11 cellular contexts compared by ENCODE assay signal in the genomic region with DNA sequence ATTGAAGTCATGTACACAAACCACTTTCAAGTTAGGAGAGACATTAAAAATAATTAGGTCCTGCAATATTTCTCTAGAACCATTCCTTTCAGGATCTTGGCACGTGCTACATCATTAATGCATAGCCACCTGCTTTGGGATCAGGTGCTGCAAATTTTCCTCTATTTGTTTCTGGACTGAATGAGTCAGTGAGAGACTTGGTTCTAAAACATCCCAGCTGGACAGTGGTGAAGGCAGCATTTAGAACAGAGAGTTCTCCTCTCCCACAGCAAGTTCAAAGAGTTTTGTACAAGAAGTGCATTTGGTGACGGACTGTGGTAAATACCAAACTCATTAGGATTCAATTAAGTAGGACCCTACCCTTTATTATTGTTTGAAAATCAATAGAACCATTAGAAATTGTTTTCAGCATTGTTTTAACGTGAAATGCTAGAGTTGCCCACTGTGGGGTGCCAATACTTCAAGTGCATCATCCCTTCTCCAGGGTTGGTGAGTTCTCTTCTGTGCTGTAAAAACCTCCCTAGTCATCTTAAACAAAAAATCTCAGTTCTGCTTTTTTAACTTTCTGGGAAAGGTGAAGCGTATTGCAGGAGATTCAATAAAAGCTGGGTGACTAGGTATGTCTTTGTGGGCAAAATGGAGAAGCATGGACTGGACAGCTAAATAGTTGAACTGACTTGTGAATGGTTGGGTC.
DNase-seq lines count a peak whose midpoint lies in the region; FAIRE-seq and TF ChIP-seq lines count a peak whose summit lies in the region.
"Had no signal": no experiment of that assay in that cellular context is flagged by ENCODE, and none has a peak within 500 bp of the region (broad histone marks: within the 10 kb centered on the region; RNA-seq: fewer than 3 reads in every experiment).

No MANE protein-coding gene starts in this region.

- H3K36me3 ChIP-seq in OCI-LY7 (ENCODE audit: insufficient read depth, low read length) (no peaks in the 10 kb centered on the region), endodermal cell (ENCODE audit: control insufficient read depth, insufficient read depth, low read length) (no peaks in the 10 kb centered on the region), parathyroid adenoma (ENCODE audit: control insufficient read depth, insufficient read depth, low read length) (no peaks in the 10 kb centered on the region)
- H3K36me3 ChIP-seq: spleen had no signal

- H3K36me3 Mint-ChIP-seq in endodermal cell (ENCODE audit: low read depth): no peaks in the 10 kb centered on the region
- H3K36me3 Mint-ChIP-seq in activated naive CD8-positive, alpha-beta T cell treated with anti-CD3 and anti-CD28 coated beads for 36 hours: no peaks in the 10 kb centered on the region

- peaks cover 15% of the 10 kb centered on the region for H3K4me1 Mint-ChIP-seq in endodermal cell
- H3K4me1 Mint-ChIP-seq in activated naive CD8-positive, alpha-beta T cell treated with anti-CD3 and anti-CD28 coated beads for 36 hours: no peaks in the 10 kb centered on the region

- H3K27me3 Mint-ChIP-seq in endodermal cell (ENCODE audit: insufficient read depth): no peaks in the 10 kb centered on the region
- H3K27me3 Mint-ChIP-seq in activated naive CD8-positive, alpha-beta T cell treated with anti-CD3 and anti-CD28 coated beads for 36 hours: no peaks in the 10 kb centered on the region

- H3K27ac ChIP-seq in OCI-LY7 (ENCODE audit: low read depth, low read length, poor library complexity, severe bottlenecking) (no peak overlapping the region), endodermal cell (ENCODE audit: low read depth, low read length) (no peak overlapping the region), parathyroid adenoma (no peak overlapping the region)
- H3K27ac ChIP-seq: spleen had no signal

- H3K9me3 Mint-ChIP-seq in endodermal cell: no peaks in the 10 kb centered on the region
- no peaks in the 10 kb centered on the region for H3K9me3 Mint-ChIP-seq in activated naive CD8-positive, alpha-beta T cell treated with anti-CD3 and anti-CD28 coated beads for 36 hours

- POLR2A ChIA-PET in OCI-LY7 (lab: Charles Lee): interaction anchor here (0.6 kb wide), 1 partner anchor 250 kb away, joined by 5 read pairs; no protein-coding TSS in a partner anchor

- H3K4me3 ChIP-seq in OCI-LY7 (ENCODE audit: low read depth, low read length, poor library complexity, severe bottlenecking) (no peak overlapping the region), endodermal cell (ENCODE audit: low read length) (no peak overlapping the region), parathyroid adenoma (ENCODE audit: low read depth, low read length) (no peak overlapping the region)
- H3K4me3 ChIP-seq: K562, spleen had no signal

- peaks cover 60% of the 10 kb centered on the region for H3K4me1 ChIP-seq in OCI-LY7 (ENCODE audit: insufficient read depth, low read length, poor library complexity, severe bottlenecking)
- no peaks in the 10 kb centered on the region for H3K4me1 ChIP-seq in endodermal cell (ENCODE audit: control insufficient read depth, insufficient read depth, low read length)
- peaks cover 21% of the 10 kb centered on the region for H3K4me1 ChIP-seq in parathyroid adenoma
- H3K4me1 ChIP-seq: spleen had no signal

- H2AFZ ChIP-seq in OCI-LY7 (ENCODE audit: low read length): no peak overlapping the region; the same call in 1 of the 2 replicates
- peak overlapping the region; percentile 43 for H2AFZ ChIP-seq in parathyroid adenoma

- no peak for TF ChIP-seq POLR2A in GM12892 (IDR thresholded peaks at IDR 0.05; ENCODE audit: low read depth, low read length)

- no peaks in the 10 kb centered on the region for H3K79me2 ChIP-seq in OCI-LY7 (ENCODE audit: insufficient read depth, low read depth, low read length)
- no peaks in the 10 kb centered on the region for H3K79me2 ChIP-seq in parathyroid adenoma

- no peaks in the 10 kb centered on the region for H3K9me2 ChIP-seq in OCI-LY7 (ENCODE audit: insufficient read depth, low read length)

- H3K4me3 Mint-ChIP-seq in endodermal cell: no peak overlapping the region
- H3K4me3 Mint-ChIP-seq in activated naive CD8-positive, alpha-beta T cell treated with anti-CD3 and anti-CD28 coated beads for 36 hours: no peak overlapping the region

- H4K20me1 ChIP-seq in OCI-LY7 (ENCODE audit: insufficient read depth, low read length): no peaks in the 10 kb centered on the region

- CTCF ChIA-PET in OCI-LY7 (lab: Charles Lee; ENCODE audit: unreplicated experiment): no interaction called here

- no peak overlapping the region for H3K9ac ChIP-seq in endodermal cell (ENCODE audit: extremely low read depth, low read length, poor library complexity, severe bottlenecking)
- H3K9ac ChIP-seq in parathyroid adenoma: no peak overlapping the region

- FAIRE-seq in GM12892 (lab: Jason Lieb, UNC): no peak
- FAIRE-seq: K562 had no signal

- TF ChIP-seq CTCF in OCI-LY7 (conservative IDR thresholded peaks at IDR 0.05; ENCODE audit: low read length) (peak; percentile 72), endodermal cell (conservative IDR thresholded peaks at IDR 0.05) (peak; percentile 40), parathyroid adenoma (IDR thresholded peaks at IDR 0.05) (peak; percentile 10)

- no peak overlapping the region for H3K27ac Mint-ChIP-seq in endodermal cell
- H3K27ac Mint-ChIP-seq in activated naive CD8-positive, alpha-beta T cell treated with anti-CD3 and anti-CD28 coated beads for 36 hours: no peak overlapping the region

- no peaks in the 10 kb centered on the region; the same call in 1 of the 2 replicates for H3K9me3 ChIP-seq in OCI-LY7 (ENCODE audit: low read length)
- no peaks in the 10 kb centered on the region for H3K9me3 ChIP-seq in endodermal cell (ENCODE audit: control insufficient read depth, low read length)
- no peaks in the 10 kb centered on the region for H3K9me3 ChIP-seq in parathyroid adenoma (ENCODE audit: control insufficient read depth, low read length)
- H3K9me3 ChIP-seq: spleen had no signal

- peak; percentile 56 for DNase-seq in ELR (ENCODE audit: low read depth)
- DNase-seq in OCI-LY7 (ENCODE audit: low spot score): peak; percentile 62
- DNase-seq in endodermal cell: no peak
- no peak for DNase-seq in GM12892 (ENCODE audit: insufficient read length)
- no peak for DNase-seq in activated CD4-positive, CD25-positive, alpha-beta regulatory T cell (lab: John Stamatoyannopoulos, UW)
- DNase-seq in LoVo (ENCODE audit: low spot score): no peak
- DNase-seq in activated naive CD8-positive, alpha-beta T cell treated with anti-CD3 and anti-CD28 coated beads for 36 hours: no peak
- DNase-seq: NCI-H524, spleen had no signal

- no TSS peak for BruUV-seq in OCI-LY7 (replicated peaks; lab: Mats Ljungman, UMichigan)

- intact Hi-C loops in OCI-LY7 (cut with micrococcal nuclease; ENCODE audit: unreplicated experiment): no loop called here

- H3K27me3 ChIP-seq in endodermal cell (ENCODE audit: control insufficient read depth, insufficient read depth, low read length, poor library complexity, severe bottlenecking) (no peaks in the 10 kb centered on the region), parathyroid adenoma (ENCODE audit: control insufficient read depth, insufficient read depth, low read length) (no peaks in the 10 kb centered on the region)
- H3K27me3 ChIP-seq: spleen had no signal

- 52 to 85% methylated on average over 2 to 4 of the region's 4 CpGs for WGBS in endodermal cell (ENCODE audit: insufficient coverage in 1 of 2, insufficient read length in 1 of 2), 2 experiments

- H3K4me2 ChIP-seq in OCI-LY7 (ENCODE audit: low read length) (peak overlapping the region; percentile 14; the same call in 1 of the 2 replicates), parathyroid adenoma (ENCODE audit: low read length) (no peak overlapping the region)

Comparison
In these comparisons a context has a peak if more than half of its experiments do, and no peak if none do; other contexts are left out.
1. DNase-seq: peak in ELR (single experiment) and OCI-LY7 (single experiment); none in endodermal cell (single experiment), GM12892 (single experiment), activated CD4-positive, CD25-positive, alpha-beta regulatory T cell (0 of 4), LoVo (single experiment) and activated naive CD8-positive, alpha-beta T cell treated with anti-CD3 and anti-CD28 coated beads for 36 hours (single experiment).
2. CTCF ChIP-seq: peak in every context shown above with its lines; median percentile 72 in OCI-LY7; 40 in endodermal cell; 10 in parathyroid adenoma.